In genomic region chr4:74387790-74388189, GRCh38 we compare ENCODE assay signal across 10 cellular contexts. TPM values are rescaled to one million over a fixed set of nuclear protein-coding genes. Genes with fewer than 3 reads are reported as not detected.
"Had no signal": no experiment of that assay in that cellular context is flagged by ENCODE, and none has a peak within 500 bp of the region (broad histone marks: within the 10 kb centered on the region; RNA-seq: fewer than 3 reads in every experiment).

No MANE protein-coding gene starts in this region.

- H3K4me3 ChIP-seq: GM23248, HAP-1 had no signal

- FAIRE-seq: HepG2 had no signal

- H2AFZ ChIP-seq: GM23248 had no signal

- H3K27ac ChIP-seq: GM23248, HL-60 had no signal

- ATAC-seq: HepG2 had no signal

- H3K9me3 ChIP-seq: HAP-1 had no signal

- H3K4me1 ChIP-seq: HAP-1 had no signal

- H3K4me3 Mint-ChIP-seq: IgD-negative memory B cell had no signal

- H3K27ac Mint-ChIP-seq: IgD-negative memory B cell had no signal

- H3K36me3 Mint-ChIP-seq: IgD-negative memory B cell had no signal

- DNase-seq: GM23248, GOT3, H7, KG1 had no signal

- H3K9ac ChIP-seq: GM23248 had no signal

- H3K9me3 Mint-ChIP-seq: IgD-negative memory B cell had no signal

- H3K36me3 ChIP-seq: HAP-1 had no signal

- H3K4me1 Mint-ChIP-seq: IgD-negative memory B cell had no signal

RNA-seq across cellular contexts. Expression of gene EREG, which starts 22.8 kb away (rescaled TPM):
- total RNA-seq: H4, H7, HT1080 had no signal
- polyA plus RNA-seq: IgD-negative memory B cell had no signal

RNA-seq across cellular contexts. Expression of gene AREG, which starts 57.1 kb away (rescaled TPM):
- total RNA-seq: H7 had no signal
